In the genomic region with DNA sequence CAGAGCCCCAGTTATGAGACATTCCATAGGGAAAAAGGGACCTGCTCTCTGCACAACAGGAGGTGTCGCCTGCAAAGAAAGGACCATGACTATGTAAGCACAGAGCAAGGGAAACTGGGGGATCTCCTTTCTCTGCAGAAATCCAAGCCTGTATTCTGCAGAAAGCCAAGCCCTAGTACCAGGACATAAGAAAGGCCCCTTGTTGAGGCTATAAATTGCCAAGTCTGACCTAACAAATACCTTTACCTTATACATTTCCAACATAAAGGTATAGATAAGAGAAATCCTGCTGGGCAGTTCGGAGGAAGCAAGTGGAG, we compare ENCODE assay signal across 2 cellular contexts.
TF ChIP-seq lines count a peak whose summit lies in the region.

No MANE protein-coding gene starts in this region.

TF ChIP-seq in SK-N-SH treated with all-trans-retinoic acid at 6 μM for 48 hours, 23 proteins besides CTCF, POLR2A, EP300 and RAD21 (continued from another document):
- TF ChIP-seq CSRNP3 (CRISPR knock-in tag; IDR thresholded peaks at IDR 0.05) (no peak), ESRRG (CRISPR knock-in tag; IDR thresholded peaks at IDR 0.05) (no peak), BACH2 (CRISPR knock-in tag; IDR thresholded peaks at IDR 0.05; ENCODE audit: borderline replicate concordance) (no peak), ZNF70 (CRISPR knock-in tag; IDR thresholded peaks at IDR 0.05) (no peak), RARB (CRISPR knock-in tag; IDR thresholded peaks at IDR 0.05) (no peak), PPARA (CRISPR knock-in tag; IDR thresholded peaks at IDR 0.05; ENCODE audit: borderline replicate concordance) (no peak), ARNTL (CRISPR knock-in tag; IDR thresholded peaks at IDR 0.05; ENCODE audit: borderline replicate concordance, low read depth) (no peak), ZC3H10 (CRISPR knock-in tag; IDR thresholded peaks at IDR 0.05) (no peak), OSR1 (CRISPR knock-in tag; IDR thresholded peaks at IDR 0.05) (no peak), GLIS3 (CRISPR knock-in tag; IDR thresholded peaks at IDR 0.05) (no peak), ZFP3 (CRISPR knock-in tag; IDR thresholded peaks at IDR 0.05) (no peak)
TF ChIP-seq in SK-N-SH treated with all-trans-retinoic acid at 6 μM for 48 hours: peak in this region for 0.

TF ChIP-seq in SK-N-SH, 30 proteins besides CTCF, POLR2A, EP300 and RAD21 (continued from another document):
- TF ChIP-seq USF2 (IDR thresholded peaks at IDR 0.05; ENCODE audit: borderline replicate concordance, low read depth, low read length) (no peak), TAF1 (IDR thresholded peaks at IDR 0.05; ENCODE audit: borderline replicate concordance, low read depth, low read length) (no peak), TCF12 (IDR thresholded peaks at IDR 0.05) (no peak), GABPA (IDR thresholded peaks at IDR 0.05; ENCODE audit: low read depth) (no peak)
